Comparison of ENCODE assay signal across 24 cellular contexts in the genomic region with DNA sequence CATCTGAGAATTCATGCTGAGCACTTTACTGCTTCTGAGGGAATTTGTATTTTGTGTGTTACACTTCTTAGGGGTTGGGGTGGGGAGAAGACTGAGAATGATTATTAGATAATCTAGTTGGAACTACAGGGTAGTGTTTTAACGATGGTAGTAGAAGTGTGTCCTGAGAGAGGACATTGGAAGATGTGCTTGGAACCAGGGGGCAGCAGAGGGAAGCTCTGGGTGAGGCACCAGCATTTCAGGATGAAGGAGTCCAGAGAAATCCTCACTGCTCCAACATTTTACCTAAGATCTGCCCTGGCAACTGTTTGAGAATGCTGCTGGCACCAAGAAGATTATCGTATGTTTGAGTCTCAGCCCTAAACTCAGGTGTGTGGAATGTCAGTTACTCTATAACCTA.
"Had no signal": no experiment of that assay in that cellular context is flagged by ENCODE, and none has a peak within 500 bp of the region (broad histone marks: within the 10 kb centered on the region; RNA-seq: fewer than 3 reads in every experiment).

No MANE protein-coding gene starts in this region.

- H3K4me1 ChIP-seq: gastrocnemius medialis, testis, uterus had no signal

- H3K4me3 ChIP-seq: gastrocnemius medialis, testis, uterus had no signal

- H3K9me3 ChIP-seq: gastrocnemius medialis, testis, uterus had no signal

- H3K27me3 ChIP-seq: gastrocnemius medialis, testis, uterus had no signal

- DNase-seq: activated CD4-positive, alpha-beta T cell treated with anti-CD3 and anti-CD28 coated beads for 4 hours; activated CD4-positive, alpha-beta T cell treated with anti-CD3 and anti-CD28 coated beads, Interleukin-2, amount 50 U/mL, for 48 hours; activated CD4-positive, CD25-positive, alpha-beta regulatory T cell; activated CD8-positive, alpha-beta memory T cell treated with anti-CD3 and anti-CD28 coated beads, Interleukin-2, amount 50 U/mL, for 48 hours; activated naive CD4-positive, alpha-beta T cell treated with Interleukin-2 at 50 U/mL for 16 hours; activated naive CD8-positive, alpha-beta T cell treated with anti-CD3 and anti-CD28 coated beads for 36 hours; activated T-cell treated with anti-CD3 and anti-CD28 coated beads, Interleukin-2, amount 50 U/mL, for 48 hours; central memory CD4-positive, alpha-beta T cell; dermis blood vessel endothelial cell; effector CD8-positive, alpha-beta T cell; gastrocnemius medialis; hippocampal formation; left cardiac atrium; occipital lobe; stimulated activated CD4-positive, alpha-beta T cell treated with anti-CD3 and anti-CD28 coated beads, Interleukin-4, amount 100 ng/mL, for 1 hour; stimulated activated naive CD4-positive, alpha-beta T cell; testis; trophoblast cell; uterus had no signal

- ATAC-seq: esophagus mucosa; gastrocnemius medialis; left cardiac atrium; natural killer cell treated with Interleukin-12 subunit alpha and Interleukin-12 subunit beta and Interleukin-15 and Interleukin-18, amount 100 ng/mL, for 72 hours had no signal

- H3K36me3 ChIP-seq: gastrocnemius medialis, uterus had no signal

- FAIRE-seq: astrocyte, islet of Langerhans, TTC549 had no signal

- H3K27ac ChIP-seq: gastrocnemius medialis, testis, uterus had no signal
